In genomic region chr9:91220021-91220420, GRCh38 we compare ENCODE assay signal across 1 cellular context.
TF ChIP-seq lines count a peak whose summit lies in the region.

No MANE protein-coding gene starts in this region.

TF ChIP-seq in IMR-90, 13 proteins besides CTCF, POLR2A, EP300 and RAD21:
- TF ChIP-seq ELK1 (IDR thresholded peaks at IDR 0.05; ENCODE audit: borderline replicate concordance, low read depth, low read length) (no peak), SMC3 (IDR thresholded peaks at IDR 0.05; ENCODE audit: low read depth, low read length) (no peak), USF2 (IDR thresholded peaks at IDR 0.05; ENCODE audit: low read depth, low read length) (no peak), BHLHE40 (IDR thresholded peaks at IDR 0.05; ENCODE audit: low read depth, low read length) (no peak), CHD1 (IDR thresholded peaks at IDR 0.05; ENCODE audit: low read depth, low read length) (no peak), FOS (IDR thresholded peaks at IDR 0.05; ENCODE audit: low read depth, low read length) (no peak), RCOR1 (IDR thresholded peaks at IDR 0.05; ENCODE audit: insufficient replicate concordance, low read length) (no peak), MAZ (IDR thresholded peaks at IDR 0.05; ENCODE audit: borderline replicate concordance, low read depth, low read length) (no peak), NFE2L2 (IDR thresholded peaks at IDR 0.05; ENCODE audit: low read depth, low read length) (no peak), CEBPB (IDR thresholded peaks at IDR 0.05; ENCODE audit: low read depth, low read length) (no peak), RFX5 (IDR thresholded peaks at IDR 0.05; ENCODE audit: low read depth, low read length) (no peak), MXI1 (IDR thresholded peaks at IDR 0.05; ENCODE audit: borderline replicate concordance, low read depth, low read length) (no peak), MAFK (IDR thresholded peaks at IDR 0.05; ENCODE audit: low read depth, low read length) (no peak)
